ENCODE assay signal across 21 cellular contexts in the genomic region with DNA sequence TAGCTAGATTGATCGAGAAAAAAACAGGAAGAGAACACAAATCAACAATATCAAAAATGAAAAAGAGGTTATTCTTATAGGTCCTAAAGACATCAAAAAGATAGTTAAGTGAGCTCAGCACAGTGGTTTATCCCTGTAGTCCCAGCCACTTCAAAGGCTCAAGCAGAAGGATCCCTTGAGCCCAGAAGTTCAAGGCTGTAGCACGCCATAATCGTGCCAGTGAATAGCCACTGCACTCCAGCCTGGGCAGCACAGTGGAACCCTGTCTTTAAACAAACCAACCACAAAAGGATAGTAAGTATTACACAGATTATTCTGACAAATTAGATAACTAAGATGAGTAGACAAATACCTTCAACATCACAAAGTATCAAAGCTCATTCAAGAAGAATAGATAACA.
DNase-seq lines count a peak whose midpoint lies in the region; ATAC-seq, FAIRE-seq and TF ChIP-seq lines count a peak whose summit lies in the region.
"Had no signal": no experiment of that assay in that cellular context is flagged by ENCODE, and none has a peak within 500 bp of the region (broad histone marks: within the 10 kb centered on the region; RNA-seq: fewer than 3 reads in every experiment).

No MANE protein-coding gene starts in this region.

- peaks cover 12% of the 10 kb centered on the region for H3K4me1 Mint-ChIP-seq in T-helper 17 cell
- H3K4me1 Mint-ChIP-seq in memory B cell, result no peaks in the 10 kb centered on the region

- in situ Hi-C loops in HepG2 (cut with HindIII; ENCODE audit: extremely low pct_ligation_motif_present, low pct_unique_long_range_greater_than_20kb), result no loop called here

- TF ChIP-seq POLR2A in HepG2 (IDR thresholded peaks at IDR 0.05; ENCODE audit: insufficient read depth in 1 of 2, low read depth in 2 of 2, low read length in 2 of 2), result no peak
- TF ChIP-seq POLR2A in right lobe of liver (IDR thresholded peaks at IDR 0.05), result no peak

- H3K27me3 ChIP-seq in HepG2 (ENCODE audit: control insufficient read depth in 1 of 2, insufficient read depth in 2 of 2, low read length in 2 of 2), result no peaks in the 10 kb centered on the region
- H3K27me3 ChIP-seq in right lobe of liver, result no peaks in the 10 kb centered on the region
- H3K27me3 ChIP-seq: BE2C had no signal

- no peaks in the 10 kb centered on the region for H3K27me3 Mint-ChIP-seq in T-helper 17 cell
- H3K27me3 Mint-ChIP-seq in memory B cell, result no peaks in the 10 kb centered on the region

- no peaks in the 10 kb centered on the region for H3K79me2 ChIP-seq in HepG2 (ENCODE audit: insufficient read depth, low read length)

- no peak overlapping the region for H2AFZ ChIP-seq in HepG2 (ENCODE audit: low read length)

- no peak overlapping the region for H3K9ac ChIP-seq in HepG2 (ENCODE audit: insufficient read depth, low read depth, low read length)

- no peak for FAIRE-seq in HepG2 (lab: Jason Lieb, UNC)
- FAIRE-seq: D721Med, GM12892, GM19239, H1 had no signal

- H3K4me3 Mint-ChIP-seq in T-helper 17 cell (no peak overlapping the region), memory B cell (no peak overlapping the region)
- H3K4me3 Mint-ChIP-seq: CD8-positive, alpha-beta T cell had no signal

- ATAC-seq in HepG2, result peak; percentile 75
- ATAC-seq in right lobe of liver, result no peak
- ATAC-seq in T-helper 17 cell, result no peak
- no peak for ATAC-seq in memory B cell (ENCODE audit: low read depth)
- no peak for ATAC-seq in HG03432 (IDR thresholded peaks at IDR 0.05; ENCODE audit: unreplicated experiment)
- ATAC-seq: A549; CD8-positive, alpha-beta T cell had no signal

- POLR2A ChIA-PET in HepG2 (lab: Yijun Ruan, JAX), result no interaction called here

- H4K20me1 ChIP-seq in HepG2 (ENCODE audit: insufficient read depth, low read length), result no peaks in the 10 kb centered on the region; the same call in 1 of the 2 replicates

- BruUV-seq in HepG2 (replicated peaks; lab: Mats Ljungman, UMichigan), result no TSS peak

- H3K9me3 Mint-ChIP-seq in memory B cell, result peaks cover 3% of the 10 kb centered on the region

- CTCF ChIA-PET in HepG2 (lab: Yijun Ruan, JAX; ENCODE audit: low intra/inter-chr PET ratio, low total read pairs), result no interaction called here

- H3K36me3 Mint-ChIP-seq in T-helper 17 cell (ENCODE audit: low read depth) (peaks cover 13% of the 10 kb centered on the region), memory B cell (peaks cover 21% of the 10 kb centered on the region)

- H3K27ac ChIP-seq in HepG2 (ENCODE audit: extremely low read length, insufficient read depth, low read length) (no peak overlapping the region), right lobe of liver (no peak overlapping the region)
- H3K27ac ChIP-seq: A549, C4-2B, HL-60 had no signal

- TF ChIP-seq CTCF in HepG2 (CRISPR knock-in tag; IDR thresholded peaks at IDR 0.05) (no peak), right lobe of liver (IDR thresholded peaks at IDR 0.05) (no peak)

- H3K4me2 ChIP-seq in HepG2 (ENCODE audit: low read depth, low read length), result no peak overlapping the region
- H3K4me2 ChIP-seq: A549 had no signal

- TF ChIP-seq EP300 in HepG2 (IDR thresholded peaks at IDR 0.05; ENCODE audit: low read depth in 2 of 2, low read length in 2 of 2) (no peak), HepG2 (CRISPR knock-in tag; IDR thresholded peaks at IDR 0.05; ENCODE audit: borderline replicate concordance) (no peak)

- H3K4me1 ChIP-seq in HepG2 (ENCODE audit: insufficient read depth, low read length) (peaks cover 9% of the 10 kb centered on the region; the same call in 1 of the 2 replicates), right lobe of liver (no peaks in the 10 kb centered on the region)
- H3K4me1 ChIP-seq: A549, BE2C, HAP-1 had no signal

- H3K27ac Mint-ChIP-seq in T-helper 17 cell (peak overlapping the region; percentile 75), memory B cell (peak overlapping the region; percentile 22)
- H3K27ac Mint-ChIP-seq: CD8-positive, alpha-beta T cell had no signal

- WGBS in HepG2 (ENCODE audit: low lambda C conversion rate), result 71% methylated on average over 3 of the region's 3 CpGs
- 93% methylated on average over 3 of the region's 3 CpGs for WGBS in right lobe of liver (ENCODE audit: insufficient coverage, low coverage, low lambda C conversion rate, missing lambda C conversion rate)

- H3K36me3 ChIP-seq in HepG2 (replicated peaks in 1 of 2; ENCODE audit: control insufficient read depth in 1 of 2, insufficient read depth in 2 of 2, low read length in 2 of 2), result peaks cover 1 to 10% of the 10 kb centered on the region in 2 experiments; a peak in 3 of 5 replicates
- H3K36me3 ChIP-seq in right lobe of liver, result no peaks in the 10 kb centered on the region
- H3K36me3 ChIP-seq: BE2C, HAP-1 had no signal

- H3K4me3 ChIP-seq in HepG2 (replicated peaks in 1 of 3; ENCODE audit: insufficient read depth in 1 of 3, low read depth in 2 of 3, low read length in 3 of 3) (no peak overlapping the region), right lobe of liver (no peak overlapping the region)
- H3K4me3 ChIP-seq: A549, HAP-1 had no signal

- intact Hi-C loops in HepG2 (cut with micrococcal nuclease; ENCODE audit: unreplicated experiment) (no loop called here), right lobe of liver (cut with DNase I) (no loop called here)

- DNase-seq in HepG2 (ENCODE audit: low spot score), result peak; percentile 42
- no peak for DNase-seq in right lobe of liver
- no peak for DNase-seq in T-helper 17 cell
- no peak for DNase-seq in memory B cell (ENCODE audit: low spot score in 2 of 2)
- no peak for DNase-seq in MV-4-11 (lab: John Stamatoyannopoulos, UW)
- DNase-seq in middle frontal gyrus (ENCODE audit: extremely low spot score, low spot score), result no peak
- DNase-seq: BE2C; CD8-positive, alpha-beta T cell; COR-L47; DMS153; DMS79 treated with DMSO at 0.1 percent for 48 hours; GDM1 had no signal

- no peaks in the 10 kb centered on the region for H3K9me3 ChIP-seq in HepG2 (ENCODE audit: low read length)
- H3K9me3 ChIP-seq in right lobe of liver, result no peaks in the 10 kb centered on the region
- H3K9me3 ChIP-seq in T-helper 17 cell (ENCODE audit: control insufficient read depth, low read length, poor library complexity, severe bottlenecking), result no peaks in the 10 kb centered on the region
- H3K9me3 ChIP-seq: A549, BE2C, HAP-1 had no signal

- no peak for TF ChIP-seq RAD21 in HepG2 (CRISPR knock-in tag; IDR thresholded peaks at IDR 0.05)

TF ChIP-seq in HepG2, 621 proteins besides CTCF, POLR2A, EP300 and RAD21:
- TF ChIP-seq, protein P1, sequence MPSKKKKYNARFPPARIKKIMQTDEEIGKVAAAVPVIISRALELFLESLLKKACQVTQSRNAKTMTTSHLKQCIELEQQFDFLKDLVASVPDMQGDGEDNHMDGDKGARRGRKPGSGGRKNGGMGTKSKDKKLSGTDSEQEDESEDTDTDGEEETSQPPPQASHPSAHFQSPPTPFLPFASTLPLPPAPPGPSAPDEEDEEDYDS (CRISPR knock-in tag; IDR thresholded peaks at IDR 0.05), result no peak
- TF ChIP-seq, protein P2, sequence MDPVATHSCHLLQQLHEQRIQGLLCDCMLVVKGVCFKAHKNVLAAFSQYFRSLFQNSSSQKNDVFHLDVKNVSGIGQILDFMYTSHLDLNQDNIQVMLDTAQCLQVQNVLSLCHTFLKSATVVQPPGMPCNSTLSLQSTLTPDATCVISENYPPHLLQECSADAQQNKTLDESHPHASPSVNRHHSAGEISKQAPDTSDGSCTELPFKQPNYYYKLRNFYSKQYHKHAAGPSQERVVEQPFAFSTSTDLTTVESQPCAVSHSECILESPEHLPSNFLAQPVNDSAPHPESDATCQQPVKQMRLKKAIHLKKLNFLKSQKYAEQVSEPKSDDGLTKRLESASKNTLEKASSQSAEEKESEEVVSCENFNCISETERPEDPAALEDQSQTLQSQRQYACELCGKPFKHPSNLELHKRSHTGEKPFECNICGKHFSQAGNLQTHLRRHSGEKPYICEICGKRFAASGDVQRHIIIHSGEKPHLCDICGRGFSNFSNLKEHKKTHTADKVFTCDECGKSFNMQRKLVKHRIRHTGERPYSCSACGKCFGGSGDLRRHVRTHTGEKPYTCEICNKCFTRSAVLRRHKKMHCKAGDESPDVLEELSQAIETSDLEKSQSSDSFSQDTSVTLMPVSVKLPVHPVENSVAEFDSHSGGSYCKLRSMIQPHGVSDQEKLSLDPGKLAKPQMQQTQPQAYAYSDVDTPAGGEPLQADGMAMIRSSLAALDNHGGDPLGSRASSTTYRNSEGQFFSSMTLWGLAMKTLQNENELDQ (CRISPR knock-in tag; IDR thresholded peaks at IDR 0.05; ENCODE audit: borderline replicate concordance), result no peak
- TF ChIP-seq RFXANK (CRISPR knock-in tag; IDR thresholded peaks at IDR 0.05) (no peak), TCF7 (IDR thresholded peaks at IDR 0.05; ENCODE audit: low read depth) (0 out of 2 replicates have a peak, but pooled peaks have one; percentile 16), ZNF121 (CRISPR knock-in tag; IDR thresholded peaks at IDR 0.05) (peak; percentile 81), HNF4A (CRISPR knock-in tag; IDR thresholded peaks at IDR 0.05) (peak; percentile 15; the same call in 1 of the 2 replicates), NFIC (IDR thresholded peaks at IDR 0.05; ENCODE audit: low read length) (no peak), ZKSCAN1 (IDR thresholded peaks at IDR 0.05; ENCODE audit: low read length) (no peak), KMT2A (CRISPR knock-in tag; IDR thresholded peaks at IDR 0.05) (no peak), GFI1 (CRISPR knock-in tag; IDR thresholded peaks at IDR 0.05; ENCODE audit: borderline replicate concordance) (no peak)
